9 cellular contexts compared by ENCODE assay signal in the genomic region with DNA sequence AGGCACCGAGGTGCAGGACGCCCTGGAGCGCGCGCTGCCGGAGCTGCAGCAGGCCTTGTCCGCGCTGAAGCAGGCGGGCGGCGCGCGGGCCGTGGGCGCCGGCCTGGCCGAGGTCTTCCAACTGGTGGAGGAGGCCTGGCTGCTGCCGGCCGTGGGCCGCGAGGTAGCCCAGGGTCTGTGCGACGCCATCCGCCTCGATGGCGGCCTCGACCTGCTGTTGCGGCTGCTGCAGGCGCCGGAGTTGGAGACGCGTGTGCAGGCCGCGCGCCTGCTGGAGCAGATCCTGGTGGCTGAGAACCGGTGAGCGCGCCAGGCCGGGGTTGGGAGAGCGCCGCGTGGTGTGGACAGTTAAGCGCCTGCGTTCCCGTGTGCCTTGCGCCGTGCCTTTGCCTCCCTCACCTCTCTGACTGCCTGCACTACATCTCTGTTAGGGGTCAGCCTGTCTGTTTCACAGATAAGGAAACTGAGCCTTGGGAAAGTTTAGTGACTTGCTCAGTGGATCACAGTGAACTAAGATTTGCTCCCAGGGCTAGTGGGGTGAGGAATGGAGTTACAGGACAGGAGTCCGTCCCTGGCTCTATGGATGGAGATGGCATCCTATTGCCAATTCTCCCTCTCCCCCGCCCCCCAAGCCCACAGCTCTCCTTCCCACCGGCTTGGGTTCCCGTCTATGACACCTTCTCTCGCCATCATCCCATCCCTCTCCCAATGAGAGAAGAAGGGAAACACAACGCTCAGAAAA. TPM values are rescaled to one million over a fixed set of nuclear protein-coding genes. Genes with fewer than 3 reads are reported as not detected.
DNase-seq lines count a peak whose midpoint lies in the region; ATAC-seq and TF ChIP-seq lines count a peak whose summit lies in the region.
"Had no signal": no experiment of that assay in that cellular context is flagged by ENCODE, and none has a peak within 500 bp of the region (broad histone marks: within the 10 kb centered on the region; RNA-seq: fewer than 3 reads in every experiment).

No MANE protein-coding gene starts in this region.

- H3K4me3 ChIP-seq in BE2C (ENCODE audit: low read depth, low read length): peak overlapping the region; percentile 77

- peaks cover 5% of the 10 kb centered on the region; the same call in 1 of the 2 replicates for H3K4me1 ChIP-seq in BE2C

- no peaks in the 10 kb centered on the region for H3K36me3 ChIP-seq in BE2C
- H3K36me3 ChIP-seq in KOPT-K1 (ENCODE audit: insufficient read depth, low read length): no peaks in the 10 kb centered on the region

- no peaks in the 10 kb centered on the region for H3K27me3 ChIP-seq in BE2C

- H3K9me3 ChIP-seq in BE2C (no peaks in the 10 kb centered on the region), KOPT-K1 (ENCODE audit: insufficient read depth, low read length, poor library complexity, severe bottlenecking) (no peaks in the 10 kb centered on the region)

- H3K27ac ChIP-seq in KOPT-K1 (ENCODE audit: low read depth, low read length, poor library complexity, severe bottlenecking) (peak overlapping the region; percentile 45), angular gyrus (ENCODE audit: low read depth, low read length) (peak overlapping the region; percentile 85)

- TF ChIP-seq CTCF in BE2C (IDR thresholded peaks at IDR 0.05; ENCODE audit: low read depth, low read length): no peak

- DNase-seq in BE2C (peak; percentile 30), islet precursor cell (peak; percentile 74)
- DNase-seq in stimulated activated naive CD8-positive, alpha-beta T cell treated with anti-CD3 and anti-CD28 coated beads, Interleukin-15, Interleukin-2, amounts not matched to agents 100 U/mL and 50 U/mL, for 24 hours: peak; percentile 41

- ATAC-seq in GM19025 (IDR thresholded peaks at IDR 0.05; ENCODE audit: low read depth, unreplicated experiment): peak; percentile 8
- ATAC-seq in stimulated activated naive CD8-positive, alpha-beta T cell treated with anti-CD3 and anti-CD28 coated beads, Interleukin-15, Interleukin-2, amounts not matched to agents 100 U/mL and 50 U/mL, for 24 hours: no peak
- ATAC-seq in GM18868 (IDR thresholded peaks at IDR 0.05; ENCODE audit: unreplicated experiment): no peak
- no peak for ATAC-seq in GM18861 (IDR thresholded peaks at IDR 0.05; ENCODE audit: unreplicated experiment)

RNA-seq across cellular contexts. Expression of a gene that starts 0.9 kb away (rescaled TPM):
- polyA plus RNA-seq in BE2C (2012; ENCODE audit: insufficient read depth, insufficient read length, low read depth): 22.6 TPM

RNA-seq across cellular contexts. Expression of a gene that starts 2.3 kb away (rescaled TPM):
- polyA plus RNA-seq in BE2C (2012; ENCODE audit: insufficient read depth, insufficient read length, low read depth): 0.31 TPM

RNA-seq across cellular contexts. Expression of a gene that starts 7.4 kb away (rescaled TPM):
- not detected for polyA plus RNA-seq in BE2C (2012; ENCODE audit: insufficient read depth, insufficient read length, low read depth)
- polyA plus RNA-seq: K562 had no signal

RNA-seq across cellular contexts. Expression of a gene that starts 15.0 kb away (rescaled TPM):
- 88.1 TPM for polyA plus RNA-seq in BE2C (2012; ENCODE audit: insufficient read depth, insufficient read length, low read depth)

RNA-seq across cellular contexts. Expression of a gene that starts 33.6 kb away (rescaled TPM):
- polyA plus RNA-seq in BE2C (2012; ENCODE audit: insufficient read depth, insufficient read length, low read depth): 7.7 TPM
